In genomic region chr14:102525213-102526143, GRCh38 we compare ENCODE assay signal across 8 cellular contexts. TPM values are rescaled to one million over a fixed set of nuclear protein-coding genes. Genes with fewer than 3 reads are reported as not detected.
DNase-seq lines count a peak whose midpoint lies in the region; ATAC-seq and TF ChIP-seq lines count a peak whose summit lies in the region.

No MANE protein-coding gene starts in this region.

- H3K4me1 ChIP-seq in lung (ENCODE audit: control insufficient read depth in 2 of 2, insufficient read depth in 2 of 2, low read length in 2 of 2) (peaks cover 0 to 11% of the 10 kb centered on the region in 2 donors), thyroid gland (peaks cover 5 to 8% of the 10 kb centered on the region in 2 donors)

- H3K27ac ChIP-seq in RWPE1 = peak overlapping the region; percentile 95
- H3K27ac ChIP-seq in lung (ENCODE audit: low read depth in 1 of 2, low read length in 1 of 2) = peak overlapping the region; percentile 58 to 91
- peak overlapping the region; percentile 63 to 83 (median 83) for H3K27ac ChIP-seq in thyroid gland

- 31 to 36% methylated on average over 18 of the region's 18 CpGs for WGBS in lung, 2 donors
- 35 to 38% methylated on average over 18 of the region's 18 CpGs for whole genome bisulfite sequencing in thyroid gland, 2 donors

- no peak for TF ChIP-seq POLR2A in thyroid gland (IDR thresholded peaks at IDR 0.05)

- intact Hi-C loops in thyroid gland (cut with DNase I) = no loop called here

- H3K27me3 ChIP-seq in lung (ENCODE audit: control insufficient read depth, insufficient read depth) = no peaks in the 10 kb centered on the region
- H3K27me3 ChIP-seq in thyroid gland = no peaks in the 10 kb centered on the region

- TF ChIP-seq CTCF in AG10803 (conservative IDR thresholded peaks at IDR 0.05; ENCODE audit: low read length) = no peak
- no peak for TF ChIP-seq CTCF in GM12875 (IDR thresholded peaks at IDR 0.05; ENCODE audit: borderline replicate concordance, insufficient read depth, low read depth, low read length)
- no peak for TF ChIP-seq CTCF in RWPE1 (conservative IDR thresholded peaks at IDR 0.05; ENCODE audit: low read depth)
- TF ChIP-seq CTCF in lung (IDR thresholded peaks at IDR 0.05; ENCODE audit: control extremely low read depth, extremely low read depth) = no peak
- TF ChIP-seq CTCF in thyroid gland (IDR thresholded peaks at IDR 0.05) = no peak

- DNase-seq in AG10803 (ENCODE audit: low read depth) (peak; percentile 58), HS-5 (ENCODE audit: low read depth) (peak; percentile 31), RWPE1 (ENCODE audit: low spot score) (no peak), dermis microvascular lymphatic vessel endothelial cell (ENCODE audit: low read depth in 2 of 2) (peak; percentile 30 to 52), lung (ENCODE audit: low spot score) (no peak), thyroid gland (peak; percentile 44 to 58), NCI-H1930 (lab: John Stamatoyannopoulos, UW) (no peak)

- no peaks in the 10 kb centered on the region for H3K36me3 ChIP-seq in lung (ENCODE audit: control insufficient read depth in 2 of 2, insufficient read depth in 2 of 2, low read length in 2 of 2)
- H3K36me3 ChIP-seq in thyroid gland = no peaks in the 10 kb centered on the region

- H3K4me3 ChIP-seq in AG10803 (ENCODE audit: low read length) (peak overlapping the region; percentile 90), GM12875 (ENCODE audit: low read depth, low read length) (peak overlapping the region; percentile 47), lung (peak overlapping the region; percentile 18), thyroid gland (replicated peaks in 1 of 3) (peak overlapping the region; percentile 14 to 70 (median 36))

- ATAC-seq in lung (ENCODE audit: insufficient read depth, low FRiP score) = peak; percentile 6

- POLR2A ChIA-PET in RWPE1 (lab: Yijun Ruan, JAX; ENCODE audit: low non-redundant PET) = interaction anchor here (0.5 to 1.2 kb wide), 4 partner anchors 17 to 66 kb away, joined by 3 to 7 read pairs (median 4); no protein-coding TSS in a partner anchor

- CTCF ChIA-PET in RWPE1 (lab: Yijun Ruan, JAX) = interaction anchor here (0.5 to 1.7 kb wide), 14 partner anchors 12 to 598 kb away, joined by 3 to 7 read pairs (median 4); no protein-coding TSS in a partner anchor

- no peaks in the 10 kb centered on the region for H3K9me3 ChIP-seq in lung (ENCODE audit: control insufficient read depth in 2 of 2, insufficient read depth in 1 of 2, low read length in 1 of 2)
- no peaks in the 10 kb centered on the region for H3K9me3 ChIP-seq in thyroid gland

RNA-seq across cellular contexts. Expression of gene ANKRD9, which starts 15.9 kb away (rescaled TPM):
- total RNA-seq in dermis microvascular lymphatic vessel endothelial cell = 3.7 and 8.3 TPM in 2 replicates
- 10 to 100 TPM in 1 of 2 donors, 1 to 10 TPM in 1; 4.4 to 21.3 TPM for total RNA-seq in lung
- 1 to 10 TPM; 7.9 to 8.7 TPM for polyA plus RNA-seq in lung
- 10 to 100 TPM; 36.4 to 62.8 (median 55.0) TPM for total RNA-seq in thyroid gland

Comparison
In these comparisons a context has a peak if more than half of its experiments do, and no peak if none do; other contexts are left out.
1. DNase-seq: peak in AG10803 (single experiment), HS-5 (single experiment), dermis microvascular lymphatic vessel endothelial cell (2 of 2) and thyroid gland (2 of 2); none in RWPE1 (single experiment), lung (single experiment) and NCI-H1930 (0 of 2).
2. H3K4me3 ChIP-seq: peak in every context shown above with its lines; median percentile 90 in AG10803; 47 in GM12875; 36 in thyroid gland; 18 in lung.
3. Peak in every context shown above with its lines, with median percentiles within 50 percentile points of each other: H3K27ac ChIP-seq.